In the genomic region with DNA sequence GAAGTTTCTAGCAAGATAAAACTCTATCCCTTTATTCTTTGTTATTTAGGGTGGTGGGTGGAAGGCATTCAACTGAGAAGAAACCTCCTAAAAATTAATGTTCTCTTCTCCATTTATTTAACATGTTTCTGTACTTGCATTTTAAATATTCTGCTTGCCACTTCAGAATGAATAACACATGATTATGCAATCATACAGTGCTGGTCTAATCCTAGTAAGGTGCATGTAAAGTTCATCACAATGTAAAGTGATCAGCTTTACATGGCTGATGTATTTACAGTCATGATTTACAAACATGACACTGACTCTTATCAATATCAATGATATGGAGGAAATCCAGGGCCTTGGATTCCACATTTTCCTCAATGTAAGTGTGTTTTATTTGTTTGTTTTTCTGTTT, we compare ENCODE assay signal across 18 cellular contexts.
"Had no signal": no experiment of that assay in that cellular context is flagged by ENCODE, and none has a peak within 500 bp of the region (broad histone marks: within the 10 kb centered on the region; RNA-seq: fewer than 3 reads in every experiment).

No MANE protein-coding gene starts in this region.

- H3K9me3 Mint-ChIP-seq: activated naive CD4-positive, alpha-beta T cell treated with anti-CD3 and anti-CD28 coated beads for 36 hours had no signal

- FAIRE-seq: pancreas had no signal

- H3K9me3 ChIP-seq: adrenal gland, body of pancreas, heart left ventricle, left ventricle myocardium inferior, pancreas, right atrium auricular region, SK-N-SH had no signal

- H3K27ac Mint-ChIP-seq: activated CD8-positive, alpha-beta T cell treated with anti-CD3 and anti-CD28 coated beads, Interleukin-2, amount 10 ng/mL, durations not matched to agents 7 days and 5 days; activated naive CD4-positive, alpha-beta T cell treated with anti-CD3 and anti-CD28 coated beads for 36 hours; endodermal cell had no signal

- H3K4me3 Mint-ChIP-seq: activated CD8-positive, alpha-beta T cell treated with anti-CD3 and anti-CD28 coated beads, Interleukin-2, amount 10 ng/mL, durations not matched to agents 7 days and 5 days; activated naive CD4-positive, alpha-beta T cell treated with anti-CD3 and anti-CD28 coated beads for 36 hours; endodermal cell had no signal

- H3K36me3 ChIP-seq: adrenal gland, heart left ventricle, left ventricle myocardium inferior, pancreas, right atrium auricular region, WERI-Rb-1 had no signal

- H3K4me3 ChIP-seq: adrenal gland, body of pancreas, heart left ventricle, left ventricle myocardium inferior, pancreas, right atrium auricular region had no signal

- H3K4me1 ChIP-seq: adrenal gland, body of pancreas had no signal

- H3K27me3 ChIP-seq: adrenal gland, body of pancreas, heart left ventricle, pancreas, right atrium auricular region had no signal

- DNase-seq: activated CD4-positive, alpha-beta T cell treated with anti-CD3 and anti-CD28 coated beads for 4 hours; activated CD8-positive, alpha-beta T cell treated with anti-CD3 and anti-CD28 coated beads, Interleukin-2, amount 10 ng/mL, durations not matched to agents 7 days and 5 days; activated naive CD4-positive, alpha-beta T cell treated with anti-CD3 and anti-CD28 coated beads for 36 hours; adrenal gland; body of pancreas; cerebellar nuclear complex; endodermal cell; heart left ventricle; islet precursor cell; left ventricle myocardium inferior; mesenchymal stem cell; pancreas; SK-N-SH; stimulated activated naive CD4-positive, alpha-beta T cell; substantia nigra; T-helper 1 cell; WERI-Rb-1 had no signal

- H3K27ac ChIP-seq: adrenal gland, body of pancreas, heart left ventricle, left ventricle myocardium inferior, pancreas, right atrium auricular region, WERI-Rb-1 had no signal
